8 cellular contexts compared by ENCODE assay signal in genomic region chr2:218186355-218186766, GRCh38. TPM values are rescaled to one million over a fixed set of nuclear protein-coding genes. Genes with fewer than 3 reads are reported as not detected.
A peak's percentile ranks its signal among the peaks of the same experiment; 100 is the strongest.
DNase-seq lines count a peak whose midpoint lies in the region; ATAC-seq and TF ChIP-seq lines count a peak whose summit lies in the region.

No MANE protein-coding gene starts in this region.

- H3K27me3 ChIP-seq in AG04450 (ENCODE audit: control insufficient read depth, insufficient read depth, low read length) (peaks cover 11% of the 10 kb centered on the region), adipocyte (replicated peaks; ENCODE audit: control insufficient read depth, insufficient read depth, low read length) (no peaks in the 10 kb centered on the region), left ventricle myocardium inferior (ENCODE audit: low read depth) (peaks cover 5% of the 10 kb centered on the region), vagina (no peaks in the 10 kb centered on the region)

- H3K36me3 ChIP-seq in adipocyte (ENCODE audit: control insufficient read depth, insufficient read depth, low read length, severe bottlenecking) (no peaks in the 10 kb centered on the region), left ventricle myocardium inferior (no peaks in the 10 kb centered on the region), vagina (no peaks in the 10 kb centered on the region)

- H3K4me1 ChIP-seq in adipocyte (ENCODE audit: control insufficient read depth, insufficient read depth, low read length) (peaks cover 8% of the 10 kb centered on the region), left ventricle myocardium inferior (peaks cover 10% of the 10 kb centered on the region), vagina (peaks cover 14% of the 10 kb centered on the region)

- CTCF ChIA-PET in AG04450 (lab: Charles Lee): no interaction called here

- H3K27ac ChIP-seq in AG04450 (ENCODE audit: low read depth, low read length): no peak overlapping the region
- no peak overlapping the region for H3K27ac ChIP-seq in left ventricle myocardium inferior (replicated peaks)
- no peak overlapping the region for H3K27ac ChIP-seq in vagina

- DNase-seq in AG04450 (ENCODE audit: low read depth, low spot score): peak; percentile 37
- peak; percentile 3 for DNase-seq in NCI-H1092 (lab: John Stamatoyannopoulos, UW)
- peak; percentile 4 to 74 for DNase-seq in SW 1271 (lab: John Stamatoyannopoulos, UW)
- peak; percentile 88 for DNase-seq in adipocyte (ENCODE audit: low read depth)
- DNase-seq in left ventricle myocardium inferior: peak; percentile 45
- DNase-seq in retina: peak; percentile 57
- no peak for DNase-seq in vagina (ENCODE audit: extremely low spot score in 2 of 2)

- TF ChIP-seq CTCF in AG04450 (IDR thresholded peaks at IDR 0.05; ENCODE audit: low read depth, low read length) (peak; percentile 81), left ventricle myocardium inferior (IDR thresholded peaks at IDR 0.05; ENCODE audit: borderline replicate concordance) (peak; percentile 86), vagina (IDR thresholded peaks at IDR 0.05) (peak; percentile 52 to 80 (median 65))

- no peak overlapping the region for H3K4me3 ChIP-seq in AG04450 (ENCODE audit: low read depth, low read length)
- H3K4me3 ChIP-seq in adipocyte (ENCODE audit: low read length): no peak overlapping the region
- H3K4me3 ChIP-seq in left ventricle myocardium inferior: no peak overlapping the region
- H3K4me3 ChIP-seq in vagina: no peak overlapping the region

- no peak for TF ChIP-seq POLR2A in vagina (IDR thresholded peaks at IDR 0.05)

- peak; percentile 66 for ATAC-seq in GM19324 (IDR thresholded peaks at IDR 0.05; ENCODE audit: low FRiP score, unreplicated experiment)

- no peaks in the 10 kb centered on the region for H3K9me3 ChIP-seq in AG04450 (ENCODE audit: control insufficient read depth, insufficient read depth, low read length)
- H3K9me3 ChIP-seq in adipocyte (ENCODE audit: control insufficient read depth, low read length): no peaks in the 10 kb centered on the region
- H3K9me3 ChIP-seq in left ventricle myocardium inferior (replicated peaks): no peaks in the 10 kb centered on the region
- H3K9me3 ChIP-seq in vagina: no peaks in the 10 kb centered on the region

- no peak overlapping the region for H3K9ac ChIP-seq in adipocyte (ENCODE audit: low read length)

- intact Hi-C loops in left ventricle myocardium inferior (cut with micrococcal nuclease) (loop anchor here (2.0 kb wide), 1 partner anchor 44 kb away; no protein-coding TSS in a partner anchor), vagina (cut with DNase I) (loop anchor here (10.0 kb wide), 1 partner anchor 68 kb away; no protein-coding TSS in a partner anchor)

- POLR2A ChIA-PET in AG04450 (lab: Yijun Ruan, JAX): no interaction called here

RNA-seq across cellular contexts. Expression of gene CXCR1, which starts 19.6 kb away (rescaled TPM):
- polyA plus RNA-seq in AG04450 (2011; rRNA removed): not detected in 2 replicates
- not detected in 2 replicates for polyA minus RNA-seq in AG04450 (2011; rRNA and poly(A)+ RNA removed)
- total RNA-seq in left ventricle myocardium inferior (0.44 TPM), vagina (0.49 TPM)

RNA-seq across cellular contexts. Expression of gene ARPC2, which starts 30.6 kb away (rescaled TPM):
- polyA plus RNA-seq in AG04450 (2011; rRNA removed): 548 and 666 TPM in 2 replicates
- 295 and 307 TPM in 2 replicates for polyA minus RNA-seq in AG04450 (2011; rRNA and poly(A)+ RNA removed)
- total RNA-seq in left ventricle myocardium inferior (135 TPM), vagina (284 TPM)

Comparison
In these comparisons a context has a peak if more than half of its experiments do, and no peak if none do; other contexts are left out.
1. DNase-seq: peak in AG04450 (single experiment), NCI-H1092 (single experiment), SW 1271 (2 of 2), adipocyte (single experiment), left ventricle myocardium inferior (single experiment) and retina (single experiment); none in vagina (0 of 2).
2. Peak in every context shown above with its lines, with median percentiles within 50 percentile points of each other: CTCF ChIP-seq.